In the genomic region with DNA sequence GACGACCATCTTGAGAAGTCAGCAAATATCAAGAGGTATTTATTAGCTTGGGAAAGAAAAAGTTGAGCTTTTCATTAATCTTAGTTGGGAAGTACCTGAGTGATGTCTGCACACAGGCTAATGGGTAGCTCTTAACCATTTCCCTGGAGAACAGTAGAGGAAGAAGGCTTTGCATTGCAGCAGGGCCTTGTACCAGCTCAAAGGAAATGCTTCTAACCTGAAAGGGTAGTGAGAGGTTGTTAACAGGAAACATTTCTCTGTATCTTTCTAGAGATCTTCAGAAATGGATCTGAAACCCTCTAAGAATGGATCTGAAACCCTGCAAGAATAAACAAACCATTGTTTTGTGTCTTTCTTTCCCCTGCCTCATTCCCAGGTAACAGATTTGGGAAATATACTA, we compare ENCODE assay signal across 22 cellular contexts.
"Had no signal": no experiment of that assay in that cellular context is flagged by ENCODE, and none has a peak within 500 bp of the region (broad histone marks: within the 10 kb centered on the region; RNA-seq: fewer than 3 reads in every experiment).

No MANE protein-coding gene starts in this region.

- H3K27ac Mint-ChIP-seq: activated naive CD4-positive, alpha-beta T cell treated with anti-CD3 and anti-CD28 coated beads, Interleukin-2, amount 50 U/mL, for 24 hours; nephron progenitor cell; progenitor cell of endocrine pancreas; stimulated activated naive CD8-positive, alpha-beta T cell treated with anti-CD3 and anti-CD28 coated beads, Interleukin-15, Interleukin-2, amounts not matched to agents 100 ng/mL and 50 ng/mL, for 24 hours had no signal

- H3K9me3 ChIP-seq: ascending aorta, colonic mucosa, gastrocnemius medialis, transverse colon, uterus had no signal

- H3K4me1 Mint-ChIP-seq: activated naive CD4-positive, alpha-beta T cell treated with anti-CD3 and anti-CD28 coated beads, Interleukin-2, amount 50 U/mL, for 24 hours; central memory CD8-positive, alpha-beta T cell had no signal

- H3K36me3 ChIP-seq: ascending aorta, colonic mucosa, gastrocnemius medialis, transverse colon, uterus had no signal

- H3K9me3 Mint-ChIP-seq: activated naive CD4-positive, alpha-beta T cell treated with anti-CD3 and anti-CD28 coated beads, Interleukin-2, amount 50 U/mL, for 24 hours; central memory CD8-positive, alpha-beta T cell; stimulated activated naive CD8-positive, alpha-beta T cell treated with anti-CD3 and anti-CD28 coated beads, Interleukin-15, Interleukin-2, amounts not matched to agents 100 ng/mL and 50 ng/mL, for 24 hours had no signal

- ATAC-seq: gastrocnemius medialis, left lobe of liver, right cardiac atrium had no signal

- H3K27me3 Mint-ChIP-seq: activated naive CD4-positive, alpha-beta T cell treated with anti-CD3 and anti-CD28 coated beads, Interleukin-2, amount 50 U/mL, for 24 hours; central memory CD8-positive, alpha-beta T cell; progenitor cell of endocrine pancreas; stimulated activated naive CD8-positive, alpha-beta T cell treated with anti-CD3 and anti-CD28 coated beads, Interleukin-15, Interleukin-2, amounts not matched to agents 100 ng/mL and 50 ng/mL, for 24 hours had no signal

- H3K4me3 ChIP-seq: ascending aorta, colonic mucosa, gastrocnemius medialis, lung, transverse colon, uterus had no signal

- H3K27ac ChIP-seq: ascending aorta, colonic mucosa, gastrocnemius medialis, transverse colon, uterus had no signal

- DNase-seq: activated CD4-positive, alpha-beta T cell treated with anti-CD3 and anti-CD28 coated beads, Interleukin-2, amount 50 U/mL, for 4 hours; activated gamma-delta T cell; colonic mucosa; erythroblast; gastrocnemius medialis; head of caudate nucleus; kidney; nephron progenitor cell; occipital lobe; right cardiac atrium; small intestine; stimulated activated CD4-positive, alpha-beta T cell treated with anti-CD3 and anti-CD28 coated beads, Interleukin-15, amount 100 ng/mL, for 24 hours; stimulated activated CD4-positive, alpha-beta T cell treated with anti-CD3 and anti-CD28 coated beads, Interleukin-2, amount 100 ng/mL, for 48 hours; transverse colon; uterus had no signal

- H3K4me1 ChIP-seq: colonic mucosa, uterus had no signal

- H3K4me3 Mint-ChIP-seq: activated naive CD4-positive, alpha-beta T cell treated with anti-CD3 and anti-CD28 coated beads, Interleukin-2, amount 50 U/mL, for 24 hours; central memory CD8-positive, alpha-beta T cell; nephron progenitor cell; stimulated activated naive CD8-positive, alpha-beta T cell treated with anti-CD3 and anti-CD28 coated beads, Interleukin-15, Interleukin-2, amounts not matched to agents 100 ng/mL and 50 ng/mL, for 24 hours had no signal

- H3K27me3 ChIP-seq: ascending aorta, colonic mucosa, gastrocnemius medialis, transverse colon, uterus had no signal

- H3K36me3 Mint-ChIP-seq: activated naive CD4-positive, alpha-beta T cell treated with anti-CD3 and anti-CD28 coated beads, Interleukin-2, amount 50 U/mL, for 24 hours had no signal
